8 cellular contexts compared by ENCODE assay signal in genomic region chr12:82357845-82358199, GRCh38. TPM values are rescaled to one million over a fixed set of nuclear protein-coding genes. Genes with fewer than 3 reads are reported as not detected.
DNase-seq lines count a peak whose midpoint lies in the region; ATAC-seq and TF ChIP-seq lines count a peak whose summit lies in the region.

No MANE protein-coding gene starts in this region.

- peaks cover 55% of the 10 kb centered on the region for H3K4me1 Mint-ChIP-seq in activated naive CD4-positive, alpha-beta T cell treated with anti-CD3 and anti-CD28 coated beads, Interleukin-2, amount 50 U/mL, for 24 hours
- peaks cover 22% of the 10 kb centered on the region for H3K4me1 Mint-ChIP-seq in type B pancreatic cell (ENCODE audit: unreplicated experiment)

- H3K4me3 Mint-ChIP-seq in activated naive CD4-positive, alpha-beta T cell treated with anti-CD3 and anti-CD28 coated beads, Interleukin-2, amount 50 U/mL, for 24 hours = peak overlapping the region; percentile 94
- H3K4me3 Mint-ChIP-seq in type B pancreatic cell = peak overlapping the region; percentile 100

- H3K27me3 Mint-ChIP-seq in activated naive CD4-positive, alpha-beta T cell treated with anti-CD3 and anti-CD28 coated beads, Interleukin-2, amount 50 U/mL, for 24 hours = no peaks in the 10 kb centered on the region
- no peaks in the 10 kb centered on the region for H3K27me3 Mint-ChIP-seq in type B pancreatic cell

- TF ChIP-seq POLR2A in lower leg skin (IDR thresholded peaks at IDR 0.05) = no peak

- TF ChIP-seq CTCF in lower leg skin (IDR thresholded peaks at IDR 0.05) (no peak), type B pancreatic cell (conservative IDR thresholded peaks at IDR 0.05) (no peak)

- no peaks in the 10 kb centered on the region for H3K9me3 Mint-ChIP-seq in activated naive CD4-positive, alpha-beta T cell treated with anti-CD3 and anti-CD28 coated beads, Interleukin-2, amount 50 U/mL, for 24 hours
- no peaks in the 10 kb centered on the region for H3K9me3 Mint-ChIP-seq in type B pancreatic cell

- H3K4me3 ChIP-seq in lower leg skin (ENCODE audit: low read depth, poor library complexity, severe bottlenecking) = peak overlapping the region; percentile 90

- H3K27ac Mint-ChIP-seq in activated naive CD4-positive, alpha-beta T cell treated with anti-CD3 and anti-CD28 coated beads, Interleukin-2, amount 50 U/mL, for 24 hours = peak overlapping the region; percentile 98
- peak overlapping the region; percentile 100 for H3K27ac Mint-ChIP-seq in type B pancreatic cell

- 1% methylated on average over 10 of the region's 10 CpGs for WGBS in lower leg skin, 2 donors

- H3K36me3 Mint-ChIP-seq in activated naive CD4-positive, alpha-beta T cell treated with anti-CD3 and anti-CD28 coated beads, Interleukin-2, amount 50 U/mL, for 24 hours = peaks cover 18% of the 10 kb centered on the region
- H3K36me3 Mint-ChIP-seq in type B pancreatic cell = peaks cover 16% of the 10 kb centered on the region

- intact Hi-C loops in lower leg skin (cut with DNase I; ENCODE audit: low total_unique reads) = no loop called here

- no peak for DNase-seq in activated naive CD4-positive, alpha-beta T cell treated with anti-CD3 and anti-CD28 coated beads, Interleukin-2, amount 50 U/mL, for 16 hours
- DNase-seq in amniotic epithelial cell (ENCODE audit: low read depth) (peak; percentile 27), lower leg skin (ENCODE audit: low spot score in 2 of 2) (no peak), type B pancreatic cell (ENCODE audit: extremely low spot score, unreplicated experiment) (no peak)
- DNase-seq in effector CD8-positive, alpha-beta T cell (lab: John Stamatoyannopoulos, UW) = no peak

- no peak for ATAC-seq in HG02938 (IDR thresholded peaks at IDR 0.05; ENCODE audit: unreplicated experiment)
- ATAC-seq in GM21576 (IDR thresholded peaks at IDR 0.05; ENCODE audit: unreplicated experiment) = no peak

RNA-seq across cellular contexts. Expression of gene CCDC59, which starts 0.4 kb away (rescaled TPM):
- total RNA-seq in lower leg skin (10 to 100 TPM; 45.2 to 97.7 (median 66.1) TPM), type B pancreatic cell (ENCODE audit: low replicate concordance) (33.1 and 37.4 TPM in 2 replicates)

RNA-seq across cellular contexts. Expression of gene METTL25, which starts 0.5 kb away (rescaled TPM):
- total RNA-seq in lower leg skin = 10 to 100 TPM in 3 of 4 donors, 1 to 10 TPM in 1; 6.7 to 15.2 (median 13.5) TPM
- total RNA-seq in type B pancreatic cell (ENCODE audit: low replicate concordance) = 9.4 and 14.3 TPM in 2 replicates
